ENCODE assay signal across 8 cellular contexts in the genomic region with DNA sequence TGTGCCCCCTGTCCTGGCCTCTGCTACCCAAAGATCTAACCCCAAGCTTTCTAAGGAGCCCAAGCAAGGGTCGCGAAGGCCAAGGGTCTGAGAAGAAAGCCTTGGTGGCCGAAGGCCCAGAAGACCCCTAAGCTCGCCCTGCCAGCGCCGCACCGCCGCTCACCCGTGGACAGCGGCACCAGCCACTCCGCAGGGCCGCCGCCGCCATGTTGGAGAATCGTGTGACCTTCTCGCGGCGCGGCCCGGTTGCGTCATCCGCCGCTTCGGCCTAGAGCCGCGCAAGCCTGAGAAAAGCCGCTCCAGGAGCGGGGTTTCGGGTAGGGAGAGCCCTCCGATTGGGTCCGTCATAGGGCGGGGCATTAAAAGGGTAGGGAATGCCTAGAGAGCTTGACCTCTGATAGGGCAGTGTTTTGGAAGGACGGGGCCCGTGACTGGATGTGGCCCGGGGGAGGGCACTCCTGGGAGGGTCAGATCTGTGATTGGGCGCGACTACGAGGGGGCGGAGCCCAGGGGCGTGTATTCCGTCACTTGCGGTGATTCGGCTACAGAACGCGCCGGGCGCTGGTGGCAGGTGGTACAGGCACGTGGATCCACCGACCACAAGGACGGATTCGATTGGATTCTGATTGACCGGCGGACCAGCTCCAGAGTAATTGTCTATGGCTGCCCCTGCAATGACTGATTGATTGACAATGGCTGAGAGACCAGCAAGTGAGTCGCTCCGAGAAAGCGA. TPM values are rescaled to one million over a fixed set of nuclear protein-coding genes. Genes with fewer than 3 reads are reported as not detected.
A peak's percentile ranks its signal among the peaks of the same experiment; 100 is the strongest.
DNase-seq lines count a peak whose midpoint lies in the region; ATAC-seq and TF ChIP-seq lines count a peak whose summit lies in the region.

A gene with protein sequence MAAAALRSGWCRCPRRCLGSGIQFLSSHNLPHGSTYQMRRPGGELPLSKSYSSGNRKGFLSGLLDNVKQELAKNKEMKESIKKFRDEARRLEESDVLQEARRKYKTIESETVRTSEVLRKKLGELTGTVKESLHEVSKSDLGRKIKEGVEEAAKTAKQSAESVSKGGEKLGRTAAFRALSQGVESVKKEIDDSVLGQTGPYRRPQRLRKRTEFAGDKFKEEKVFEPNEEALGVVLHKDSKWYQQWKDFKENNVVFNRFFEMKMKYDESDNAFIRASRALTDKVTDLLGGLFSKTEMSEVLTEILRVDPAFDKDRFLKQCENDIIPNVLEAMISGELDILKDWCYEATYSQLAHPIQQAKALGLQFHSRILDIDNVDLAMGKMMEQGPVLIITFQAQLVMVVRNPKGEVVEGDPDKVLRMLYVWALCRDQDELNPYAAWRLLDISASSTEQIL (minus strand): TSS at position 223 of the 733 bp plus-strand sequence. CDS start 15 bp downstream, at position 208.

- H3K9me3 ChIP-seq in colonic mucosa = no peaks in the 10 kb centered on the region

- no peak for TF ChIP-seq CTCF in BJ (IDR thresholded peaks at IDR 0.05; ENCODE audit: insufficient read depth, low read depth, low read length)
- no peak for TF ChIP-seq CTCF in colonic mucosa (IDR thresholded peaks at IDR 0.05)

- H3K4me1 Mint-ChIP-seq in activated CD4-positive, alpha-beta T cell treated with anti-CD3 and anti-CD28 coated beads, Interleukin-2, amount 10 ng/mL, durations not matched to agents 24 days and 14 days = peaks cover 22% of the 10 kb centered on the region

- H3K36me3 Mint-ChIP-seq in activated CD4-positive, alpha-beta T cell treated with anti-CD3 and anti-CD28 coated beads, Interleukin-2, amount 10 ng/mL, durations not matched to agents 24 days and 14 days (ENCODE audit: low read depth) = peaks cover 18% of the 10 kb centered on the region

- intact Hi-C loops in activated CD4-positive, alpha-beta T cell treated with anti-CD3 and anti-CD28 coated beads, Interleukin-2, amount 10 ng/mL, durations not matched to agents 24 days and 14 days (cut with micrococcal nuclease) = loop anchor here (1.0 to 10.0 kb wide), 8 partner anchors 18 to 1206 kb away; a partner anchor contains a TSS
- intact Hi-C loops in colonic mucosa (cut with DNase I) = no loop called here

- H3K4me3 ChIP-seq in BJ (ENCODE audit: low read depth, low read length) = peak within 1 kb of the TSS; percentile 98
- H3K4me3 ChIP-seq in colonic mucosa = peak within 1 kb of the TSS; percentile 68

- H3K27me3 Mint-ChIP-seq in activated CD4-positive, alpha-beta T cell treated with anti-CD3 and anti-CD28 coated beads, Interleukin-2, amount 10 ng/mL, durations not matched to agents 24 days and 14 days = no peaks in the 10 kb centered on the region

- CTCF ChIA-PET in BJ (lab: Yijun Ruan, JAX) = interaction anchor here (0.7 to 3.6 kb wide), 27 partner anchors 8 to 474 kb away, joined by 3 to 57 read pairs (median 5); a partner anchor contains a TSS

- H3K36me3 ChIP-seq in BJ (ENCODE audit: control insufficient read depth, insufficient read depth, low read length) (peaks cover 13% of the 10 kb centered on the region), colonic mucosa (no peaks in the 10 kb centered on the region)

- POLR2A ChIA-PET in BJ (lab: Charles Lee) = interaction anchor here (0.6 to 1.1 kb wide), 3 partner anchors 23 to 313 kb away, joined by 3 to 6 read pairs (median 3); a partner anchor contains a TSS

- no peaks in the 10 kb centered on the region for H3K9me3 Mint-ChIP-seq in activated CD4-positive, alpha-beta T cell treated with anti-CD3 and anti-CD28 coated beads, Interleukin-2, amount 10 ng/mL, durations not matched to agents 24 days and 14 days

- no peaks in the 10 kb centered on the region for H3K27me3 ChIP-seq in BJ (ENCODE audit: control insufficient read depth, insufficient read depth, low read length)
- H3K27me3 ChIP-seq in colonic mucosa = no peaks in the 10 kb centered on the region
- H3K27me3 ChIP-seq in layer of hippocampus (ENCODE audit: control insufficient read depth, insufficient read depth, low read length) = no peaks in the 10 kb centered on the region

- H3K9ac ChIP-seq in colonic mucosa (ENCODE audit: low read depth in 2 of 2, low read length in 2 of 2) = peak within 1 kb of the TSS; percentile 95 to 96

- ATAC-seq in GM19324 (IDR thresholded peaks at IDR 0.05; ENCODE audit: low FRiP score, unreplicated experiment) (peak; percentile 94), HG03469 (IDR thresholded peaks at IDR 0.05; ENCODE audit: unreplicated experiment) (peak; percentile 83)

- peak within 1 kb of the TSS; percentile 79 for H3K27ac ChIP-seq in colonic mucosa
- H3K27ac ChIP-seq in layer of hippocampus (ENCODE audit: low read depth, low read length) = peak within 1 kb of the TSS; percentile 92

- peaks cover 6% of the 10 kb centered on the region for H3K4me1 ChIP-seq in colonic mucosa

- H3K4me3 Mint-ChIP-seq in activated CD4-positive, alpha-beta T cell treated with anti-CD3 and anti-CD28 coated beads, Interleukin-2, amount 10 ng/mL, durations not matched to agents 24 days and 14 days = peak within 1 kb of the TSS; percentile 98

- H3K27ac Mint-ChIP-seq in activated CD4-positive, alpha-beta T cell treated with anti-CD3 and anti-CD28 coated beads, Interleukin-2, amount 10 ng/mL, durations not matched to agents 24 days and 14 days = peak within 1 kb of the TSS; percentile 98

- peak; percentile 98 for DNase-seq in BJ (ENCODE audit: low read depth)
- peak; percentile 94 for DNase-seq in NCI-H526 treated with DMSO at 0.1 percent for 48 hours (lab: John Stamatoyannopoulos, UW)
- DNase-seq in activated CD4-positive, alpha-beta T cell treated with anti-CD3 and anti-CD28 coated beads, Interleukin-2, amount 10 ng/mL, durations not matched to agents 24 days and 14 days = peak; percentile 100
- DNase-seq in colonic mucosa = peak; percentile 100
- DNase-seq in stimulated activated CD4-positive, alpha-beta T cell treated with anti-CD3 and anti-CD28 coated beads, Interleukin-1b, Interleukin-23, amount 100 ng/mL, for 4 hours (ENCODE audit: low read depth in 2 of 2) = peak; percentile 96 to 97

RNA-seq across cellular contexts. Expression of the gene that starts here (rescaled TPM):
- polyA plus RNA-seq in BJ (2011; rRNA removed) = 51.1 and 56.6 TPM in 2 replicates
- polyA minus RNA-seq in BJ (2011; rRNA and poly(A)+ RNA removed) = 20.1 and 37.0 TPM in 2 replicates
- total RNA-seq in activated CD4-positive, alpha-beta T cell treated with anti-CD3 and anti-CD28 coated beads, Interleukin-2, amount 10 ng/mL, durations not matched to agents 24 days and 14 days = 110 and 111 TPM in 2 replicates
- 100 to 1,000 TPM in 1 of 2 donors, 10 to 100 TPM in 1; 50.8 to 118 TPM for total RNA-seq in colonic mucosa

Comparison
In these comparisons a context has a peak if more than half of its experiments do, and no peak if none do; other contexts are left out.
1. Peak in every context shown above with its lines: DNase-seq, ATAC-seq, H3K4me3 ChIP-seq and H3K27ac ChIP-seq.